22 cellular contexts compared by ENCODE assay signal in genomic region chr1:246254854-246255253, GRCh38.
DNase-seq lines count a peak whose midpoint lies in the region; ATAC-seq and FAIRE-seq lines count a peak whose summit lies in the region.
"Had no signal": no experiment of that assay in that cellular context is flagged by ENCODE, and none has a peak within 500 bp of the region (broad histone marks: within the 10 kb centered on the region; RNA-seq: fewer than 3 reads in every experiment).

No MANE protein-coding gene starts in this region.

- FAIRE-seq in GM18507 (lab: Jason Lieb, UNC), result peak; percentile 75
- FAIRE-seq: G401.6 had no signal

- no peak for DNase-seq in GM18507 (ENCODE audit: extremely low spot score, insufficient read length, low read depth)
- no peak for DNase-seq in NCI-H345 (lab: John Stamatoyannopoulos, UW)
- DNase-seq in LoVo (ENCODE audit: low spot score), result no peak
- DNase-seq: ACHN, AML-193, GM23248, Karpas-422, MG63, NCI-H1048, NCI-H146, NCI-H2107, NCI-H524, NCI-H82, PC-3, SIG-M5, T-cell had no signal

- ATAC-seq in GM21390 (IDR thresholded peaks at IDR 0.05; ENCODE audit: unreplicated experiment) (peak; percentile 72), HG03045 (IDR thresholded peaks at IDR 0.05; ENCODE audit: unreplicated experiment) (peak; percentile 53), HG03039 (IDR thresholded peaks at IDR 0.05; ENCODE audit: unreplicated experiment) (no peak), esophagus mucosa (no peak)
- ATAC-seq: PC-3, SK-N-SH treated with all-trans-retinoic acid at 6 μM for 48 hours, T-cell had no signal

Comparison
In these comparisons a context has a peak if more than half of its experiments do, and no peak if none do; other contexts are left out.
1. ATAC-seq: peak in GM21390 (single experiment) and HG03045 (single experiment); none in HG03039 (single experiment) and esophagus mucosa (single experiment).